ENCODE assay signal across 18 cellular contexts in genomic region chr13:89969996-89970709, GRCh38.
"Had no signal": no experiment of that assay in that cellular context is flagged by ENCODE, and none has a peak within 500 bp of the region (broad histone marks: within the 10 kb centered on the region; RNA-seq: fewer than 3 reads in every experiment).

No MANE protein-coding gene starts in this region.

- DNase-seq: activated CD4-positive, alpha-beta memory T cell treated with anti-CD3 and anti-CD28 coated beads, Interleukin-2, amount 10 ng/mL, durations not matched to agents 7 days and 5 days; activated CD4-positive, alpha-beta T cell treated with anti-CD3 and anti-CD28 coated beads for 1 hour; activated CD8-positive, alpha-beta memory T cell treated with anti-CD3 and anti-CD28 coated beads, Interleukin-2, amount 50 U/mL, for 4 hours; activated naive CD8-positive, alpha-beta T cell treated with anti-CD3 and anti-CD28 coated beads, Interleukin-2, amount 10 ng/mL, durations not matched to agents 7 days and 5 days; aorta; caudate nucleus; cortex of kidney; effector memory CD4-positive, alpha-beta T cell; hypothalamus; left cardiac atrium; occipital lobe; right lobe of liver; stimulated activated CD4-positive, alpha-beta T cell treated with anti-CD3 and anti-CD28 coated beads, Interleukin-12 subunit alpha, Interleukin-12 subunit beta, amount 100 ng/mL, for 4 hours; stimulated activated CD4-positive, alpha-beta T cell treated with anti-CD3 and anti-CD28 coated beads, Interleukin-2, amount 100 ng/mL, for 48 hours; stimulated activated naive CD4-positive, alpha-beta T cell treated with Interleukin-2 at 50 U/mL for 16 hours; upper lobe of left lung had no signal

- ATAC-seq: left cardiac atrium; natural killer cell treated with Interleukin-12 subunit alpha and Interleukin-12 subunit beta and Interleukin-15 and Interleukin-18, amount 100 ng/mL, for 72 hours; right lobe of liver had no signal

- H3K4me3 ChIP-seq: prostate gland, right lobe of liver, upper lobe of left lung had no signal

- H3K36me3 Mint-ChIP-seq: activated naive CD8-positive, alpha-beta T cell treated with anti-CD3 and anti-CD28 coated beads, Interleukin-2, amount 10 ng/mL, durations not matched to agents 7 days and 5 days had no signal

- H3K4me1 ChIP-seq: prostate gland, right lobe of liver, upper lobe of left lung had no signal

- H3K27me3 Mint-ChIP-seq: activated CD4-positive, alpha-beta memory T cell treated with anti-CD3 and anti-CD28 coated beads, Interleukin-2, amount 10 ng/mL, durations not matched to agents 7 days and 5 days; activated naive CD8-positive, alpha-beta T cell treated with anti-CD3 and anti-CD28 coated beads, Interleukin-2, amount 10 ng/mL, durations not matched to agents 7 days and 5 days; natural killer cell treated with Interleukin-12 subunit alpha and Interleukin-12 subunit beta and Interleukin-15 and Interleukin-18, amount 100 ng/mL, for 72 hours had no signal

- H3K9me3 ChIP-seq: prostate gland, right lobe of liver, upper lobe of left lung had no signal

- H3K27ac ChIP-seq: prostate gland, right lobe of liver, upper lobe of left lung had no signal

- H3K36me3 ChIP-seq: prostate gland, right lobe of liver, upper lobe of left lung had no signal

- H3K27ac Mint-ChIP-seq: activated CD4-positive, alpha-beta memory T cell treated with anti-CD3 and anti-CD28 coated beads, Interleukin-2, amount 10 ng/mL, durations not matched to agents 7 days and 5 days; activated naive CD8-positive, alpha-beta T cell treated with anti-CD3 and anti-CD28 coated beads, Interleukin-2, amount 10 ng/mL, durations not matched to agents 7 days and 5 days; natural killer cell treated with Interleukin-12 subunit alpha and Interleukin-12 subunit beta and Interleukin-15 and Interleukin-18, amount 100 ng/mL, for 72 hours had no signal

- H3K4me3 Mint-ChIP-seq: activated CD4-positive, alpha-beta memory T cell treated with anti-CD3 and anti-CD28 coated beads, Interleukin-2, amount 10 ng/mL, durations not matched to agents 7 days and 5 days; activated naive CD8-positive, alpha-beta T cell treated with anti-CD3 and anti-CD28 coated beads, Interleukin-2, amount 10 ng/mL, durations not matched to agents 7 days and 5 days; natural killer cell treated with Interleukin-12 subunit alpha and Interleukin-12 subunit beta and Interleukin-15 and Interleukin-18, amount 100 ng/mL, for 72 hours had no signal

- H3K4me1 Mint-ChIP-seq: activated CD4-positive, alpha-beta memory T cell treated with anti-CD3 and anti-CD28 coated beads, Interleukin-2, amount 10 ng/mL, durations not matched to agents 7 days and 5 days; activated naive CD8-positive, alpha-beta T cell treated with anti-CD3 and anti-CD28 coated beads, Interleukin-2, amount 10 ng/mL, durations not matched to agents 7 days and 5 days had no signal

- H3K27me3 ChIP-seq: right lobe of liver, upper lobe of left lung had no signal
